In the genomic region with DNA sequence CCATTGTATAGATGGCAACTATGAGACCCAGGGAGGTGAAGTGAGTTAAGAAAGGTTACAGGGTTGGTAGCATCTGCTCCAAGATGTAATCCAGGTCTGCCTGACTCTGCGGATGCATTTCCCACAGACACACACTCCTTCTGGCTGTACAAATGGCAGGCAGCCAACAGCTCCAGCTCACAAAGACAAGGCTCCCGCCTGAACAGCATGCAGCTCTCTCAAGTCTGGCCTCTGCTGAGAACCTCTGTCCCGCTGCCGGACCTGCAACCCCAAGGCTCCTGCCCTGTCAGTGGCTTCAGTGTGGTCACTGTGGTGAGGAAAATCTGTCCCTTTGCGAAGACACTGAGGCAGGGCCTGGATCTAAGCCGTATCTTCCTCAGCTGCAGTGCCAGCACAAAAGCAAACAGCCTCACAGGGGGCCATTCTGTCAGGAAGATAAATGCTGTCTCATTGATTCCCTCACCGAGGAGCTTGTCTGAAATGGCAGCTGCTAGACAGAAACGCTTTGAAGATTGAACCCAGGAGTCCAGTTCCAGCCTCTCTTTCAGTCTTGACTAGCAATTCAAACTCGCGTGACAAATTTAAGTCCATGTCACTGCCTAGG, we compare ENCODE assay signal across 11 cellular contexts.
A peak's percentile ranks its signal among the peaks of the same experiment; 100 is the strongest.
DNase-seq lines count a peak whose midpoint lies in the region; ATAC-seq and TF ChIP-seq lines count a peak whose summit lies in the region.
"Had no signal": no experiment of that assay in that cellular context is flagged by ENCODE, and none has a peak within 500 bp of the region (broad histone marks: within the 10 kb centered on the region; RNA-seq: fewer than 3 reads in every experiment).

No MANE protein-coding gene starts in this region.

- H3K27me3 ChIP-seq in neuron (ENCODE audit: insufficient read depth, low read length) (no peaks in the 10 kb centered on the region), transverse colon (no peaks in the 10 kb centered on the region)

- no peak for ATAC-seq in HG02763 (IDR thresholded peaks at IDR 0.05; ENCODE audit: unreplicated experiment)

- H3K36me3 ChIP-seq in neuron (ENCODE audit: insufficient read depth, low read length), result no peaks in the 10 kb centered on the region
- no peaks in the 10 kb centered on the region for H3K36me3 ChIP-seq in transverse colon

- TF ChIP-seq EP300 in transverse colon (IDR thresholded peaks at IDR 0.05; ENCODE audit: low read depth), result no peak

- in situ Hi-C loops in transverse colon (cut with MboI; ENCODE audit: low pct_ligation_motif_present in 1 of 4, low pct_unique_long_range_greater_than_20kb in 1 of 4, low sequenced_read_pairs in 3 of 4), result loop anchor here in 3 of 4 donors (10.0 to 25.0 kb wide), 2 partner anchors 618 to 620 kb away; no protein-coding TSS in a partner anchor

- no peak for TF ChIP-seq POLR2A in transverse colon (IDR thresholded peaks at IDR 0.05)

- H3K4me1 ChIP-seq in neuron (ENCODE audit: insufficient read depth, low read length) (peaks cover 11% of the 10 kb centered on the region), transverse colon (no peaks in the 10 kb centered on the region)

- H3K9me3 ChIP-seq in neuron (ENCODE audit: low read length), result no peaks in the 10 kb centered on the region
- H3K9me3 ChIP-seq in transverse colon, result no peaks in the 10 kb centered on the region

- TF ChIP-seq CTCF in transverse colon (IDR thresholded peaks at IDR 0.05), result no peak

- 33 to 46% methylated on average over 4 to 10 of the region's 10 CpGs for WGBS in transverse colon (ENCODE audit: low coverage in 1 of 2), 2 donors

- peak overlapping the region; percentile 26 for H3K4me3 ChIP-seq in neuron (ENCODE audit: low read length)
- H3K4me3 ChIP-seq in transverse colon, result no peak overlapping the region

- intact Hi-C loops in transverse colon (cut with DNase I; ENCODE audit: low total_unique reads), result no loop called here

- H2AFZ ChIP-seq in neuron (ENCODE audit: low read depth, low read length), result peak overlapping the region; percentile 7

- H3K27ac ChIP-seq in caudate nucleus (ENCODE audit: low read depth, low read length), result no peak overlapping the region
- no peak overlapping the region for H3K27ac ChIP-seq in transverse colon

- DNase-seq in DMS79 (lab: John Stamatoyannopoulos, UW) (peak; percentile 20), NCI-H446 (lab: John Stamatoyannopoulos, UW) (peak; percentile 82 to 93), caudate nucleus (lab: John Stamatoyannopoulos, UW) (peak in 43 of 61 donors; percentile 4 to 65 (median 34)), ecto neural progenitor cell (ENCODE audit: low spot score) (no peak), transverse colon (no peak)
- no peak for DNase-seq in activated naive CD4-positive, alpha-beta T cell treated with Interleukin-2 at 50 U/mL for 16 hours
- DNase-seq: activated naive CD4-positive, alpha-beta T cell treated with anti-CD3 and anti-CD28 coated beads, Interleukin-2, amount 10 ng/mL, durations not matched to agents 7 days and 5 days; DND-41; T1000 had no signal

Comparison
In these comparisons a context has a peak if more than half of its experiments do, and no peak if none do; other contexts are left out.
1. DNase-seq: peak in DMS79 (single experiment), NCI-H446 (2 of 2) and caudate nucleus (43 of 61); none in ecto neural progenitor cell (single experiment), transverse colon (single experiment) and activated naive CD4-positive, alpha-beta T cell treated with Interleukin-2 at 50 U/mL for 16 hours (single experiment).